ENCODE assay signal across 8 cellular contexts in genomic region chr9:129932303-129933151, GRCh38.
DNase-seq lines count a peak whose midpoint lies in the region; ATAC-seq and TF ChIP-seq lines count a peak whose summit lies in the region.

No MANE protein-coding gene starts in this region.

- peaks cover 69% of the 10 kb centered on the region for H3K36me3 Mint-ChIP-seq in effector memory CD8-positive, alpha-beta T cell (ENCODE audit: insufficient read depth)

- no peak overlapping the region for H3K9ac ChIP-seq in parathyroid adenoma

- H3K4me3 ChIP-seq in parathyroid adenoma (ENCODE audit: low read depth, low read length): no peak overlapping the region

- H2AFZ ChIP-seq in parathyroid adenoma: no peak overlapping the region

- peak overlapping the region; percentile 51 to 72 for H3K4me3 Mint-ChIP-seq in effector memory CD8-positive, alpha-beta T cell

- H3K27me3 Mint-ChIP-seq in effector memory CD8-positive, alpha-beta T cell: no peaks in the 10 kb centered on the region

- H3K4me2 ChIP-seq in parathyroid adenoma (ENCODE audit: low read length): no peak overlapping the region

- TF ChIP-seq CTCF in parathyroid adenoma (IDR thresholded peaks at IDR 0.05): no peak

- ATAC-seq in effector memory CD8-positive, alpha-beta T cell (replicated peaks): peak; percentile 11
- ATAC-seq in GM19397 (IDR thresholded peaks at IDR 0.05; ENCODE audit: unreplicated experiment) (no peak), HG03354 (IDR thresholded peaks at IDR 0.05; ENCODE audit: poor library complexity, severe bottlenecking, unreplicated experiment) (no peak), GM21360 (IDR thresholded peaks at IDR 0.05; ENCODE audit: unreplicated experiment) (no peak), HG03095 (IDR thresholded peaks at IDR 0.05; ENCODE audit: unreplicated experiment) (no peak)

- no peaks in the 10 kb centered on the region for H3K9me3 ChIP-seq in parathyroid adenoma (ENCODE audit: control insufficient read depth, low read length)

- H3K4me1 ChIP-seq in parathyroid adenoma: no peaks in the 10 kb centered on the region

- no peaks in the 10 kb centered on the region for H3K79me2 ChIP-seq in parathyroid adenoma

- H3K27me3 ChIP-seq in parathyroid adenoma (ENCODE audit: control insufficient read depth, insufficient read depth, low read length): no peaks in the 10 kb centered on the region

- peak overlapping the region; percentile 87 for H3K27ac Mint-ChIP-seq in effector memory CD8-positive, alpha-beta T cell

- H3K4me1 Mint-ChIP-seq in effector memory CD8-positive, alpha-beta T cell (ENCODE audit: low read depth in 2 of 2): peaks cover 40 to 62% of the 10 kb centered on the region in 2 donors

- peak overlapping the region; percentile 47 for H3K27ac ChIP-seq in parathyroid adenoma

- H3K36me3 ChIP-seq in parathyroid adenoma (ENCODE audit: control insufficient read depth, insufficient read depth, low read length): no peaks in the 10 kb centered on the region

- no peaks in the 10 kb centered on the region for H3K9me3 Mint-ChIP-seq in effector memory CD8-positive, alpha-beta T cell

- DNase-seq in DMS 273 treated with DMSO at 0.1 percent for 48 hours (lab: John Stamatoyannopoulos, UW): peak; percentile 71
- DNase-seq in NCI-H82 (lab: John Stamatoyannopoulos, UW): peak; percentile 69
- DNase-seq in effector memory CD8-positive, alpha-beta T cell: no peak

Comparison
In these comparisons a context has a peak if more than half of its experiments do, and no peak if none do; other contexts are left out.
1. DNase-seq: peak in DMS 273 treated with DMSO at 0.1 percent for 48 hours (single experiment) and NCI-H82 (single experiment); none in effector memory CD8-positive, alpha-beta T cell (0 of 3).